In genomic region chr2:203740741-203741363, GRCh38 we compare ENCODE assay signal across 11 cellular contexts. TPM values are rescaled to one million over a fixed set of nuclear protein-coding genes. Genes with fewer than 3 reads are reported as not detected.
A peak's percentile ranks its signal among the peaks of the same experiment; 100 is the strongest.
DNase-seq lines count a peak whose midpoint lies in the region; ATAC-seq and TF ChIP-seq lines count a peak whose summit lies in the region.
"Had no signal": no experiment of that assay in that cellular context is flagged by ENCODE, and none has a peak within 500 bp of the region (broad histone marks: within the 10 kb centered on the region; RNA-seq: fewer than 3 reads in every experiment).

No MANE protein-coding gene starts in this region.

- H3K4me1 ChIP-seq in CD4-positive, alpha-beta memory T cell (ENCODE audit: insufficient read depth, low read length) = peaks cover 94% of the 10 kb centered on the region
- H3K4me1 ChIP-seq in KMS-11 (ENCODE audit: low read depth, poor library complexity, severe bottlenecking) (peaks cover 60% of the 10 kb centered on the region), mesendoderm (ENCODE audit: control insufficient read depth, low read depth, low read length) (no peaks in the 10 kb centered on the region), ovary (ENCODE audit: insufficient read depth) (no peaks in the 10 kb centered on the region), endodermal cell (ENCODE audit: control insufficient read depth, insufficient read depth, low read length) (no peaks in the 10 kb centered on the region)

- peak overlapping the region; percentile 81 to 99 (median 95) for H3K27ac Mint-ChIP-seq in CD4-positive, alpha-beta memory T cell
- H3K27ac Mint-ChIP-seq in activated naive CD4-positive, alpha-beta T cell treated with anti-CD3 and anti-CD28 coated beads for 36 hours = peak overlapping the region; percentile 97
- H3K27ac Mint-ChIP-seq in endodermal cell = no peak overlapping the region

- ATAC-seq in HG03108 (IDR thresholded peaks at IDR 0.05; ENCODE audit: unreplicated experiment) = no peak

- DNase-seq in CD4-positive, alpha-beta memory T cell = peak; percentile 78 to 88 (median 86)
- DNase-seq in activated naive CD4-positive, alpha-beta T cell treated with anti-CD3 and anti-CD28 coated beads for 36 hours = peak; percentile 69
- DNase-seq in mesendoderm = peak; percentile 17
- no peak for DNase-seq in ovary
- DNase-seq in endodermal cell = no peak
- no peak for DNase-seq in NCI-H446 treated with DMSO at 0.1 percent for 48 hours (lab: John Stamatoyannopoulos, UW)
- DNase-seq: NCI-H1092 had no signal

- H3K9me3 ChIP-seq in CD4-positive, alpha-beta memory T cell (ENCODE audit: control insufficient read depth in 1 of 2, low read length in 2 of 2) = no peaks in the 10 kb centered on the region
- no peaks in the 10 kb centered on the region for H3K9me3 ChIP-seq in ovary
- no peaks in the 10 kb centered on the region for H3K9me3 ChIP-seq in endodermal cell (ENCODE audit: control insufficient read depth, low read length)

- no peaks in the 10 kb centered on the region for H4K20me1 ChIP-seq in KMS-11 (ENCODE audit: insufficient read depth)

- no peak overlapping the region for H3K4ac ChIP-seq in mesendoderm (ENCODE audit: low read depth, low read length)

- TF ChIP-seq CTCF in KMS-11 (conservative IDR thresholded peaks at IDR 0.05; ENCODE audit: low read depth, low read length) (no peak), ovary (IDR thresholded peaks at IDR 0.05) (no peak), endodermal cell (conservative IDR thresholded peaks at IDR 0.05) (no peak)

- no peak for TF ChIP-seq POLR2A in ovary (IDR thresholded peaks at IDR 0.05)

- POLR2A ChIA-PET in CD4-positive, alpha-beta memory T cell (lab: Charles Lee; ENCODE audit: partially characterized antibody) = interaction anchor here (0.7 to 11.6 kb wide), 28 partner anchors 9 to 256 kb away, joined by 3 to 794 read pairs (median 4); partner anchors contain the start of genes CD28, CTLA4 and RAPH1

- H3K79me2 ChIP-seq in KMS-11 (ENCODE audit: insufficient read depth, low read depth) = no peaks in the 10 kb centered on the region
- no peaks in the 10 kb centered on the region for H3K79me2 ChIP-seq in mesendoderm (ENCODE audit: control insufficient read depth, insufficient read depth, low read length)

- peak overlapping the region; percentile 24; the same call in 1 of the 2 replicates for H3K9ac ChIP-seq in KMS-11
- H3K9ac ChIP-seq in mesendoderm (ENCODE audit: low read length) = no peak overlapping the region
- H3K9ac ChIP-seq in endodermal cell (ENCODE audit: extremely low read depth, low read length, poor library complexity, severe bottlenecking) = no peak overlapping the region

- peaks cover 0 to 4% (median 1%) of the 10 kb centered on the region in 8 donors for H3K9me3 Mint-ChIP-seq in CD4-positive, alpha-beta memory T cell
- peaks cover 8% of the 10 kb centered on the region for H3K9me3 Mint-ChIP-seq in activated naive CD4-positive, alpha-beta T cell treated with anti-CD3 and anti-CD28 coated beads for 36 hours
- no peaks in the 10 kb centered on the region for H3K9me3 Mint-ChIP-seq in endodermal cell

- no peak overlapping the region for H3K18ac ChIP-seq in mesendoderm (ENCODE audit: low read length)

- H2BK120ac ChIP-seq in mesendoderm (ENCODE audit: low read depth, low read length) = no peak overlapping the region

- H3K79me1 ChIP-seq in mesendoderm (ENCODE audit: low read length) = no peaks in the 10 kb centered on the region

- peaks cover 25% of the 10 kb centered on the region for H3K36me3 ChIP-seq in CD4-positive, alpha-beta memory T cell (ENCODE audit: insufficient read depth, low read length)
- no peaks in the 10 kb centered on the region for H3K36me3 ChIP-seq in KMS-11 (ENCODE audit: insufficient read depth)
- H3K36me3 ChIP-seq in mesendoderm (ENCODE audit: control insufficient read depth, insufficient read depth, low read length) = no peaks in the 10 kb centered on the region
- H3K36me3 ChIP-seq in ovary = no peaks in the 10 kb centered on the region
- no peaks in the 10 kb centered on the region for H3K36me3 ChIP-seq in endodermal cell (ENCODE audit: control insufficient read depth, insufficient read depth, low read length)

- peaks cover 42 to 57% of the 10 kb centered on the region in 2 donors for H3K36me3 Mint-ChIP-seq in CD4-positive, alpha-beta memory T cell
- H3K36me3 Mint-ChIP-seq in activated naive CD4-positive, alpha-beta T cell treated with anti-CD3 and anti-CD28 coated beads for 36 hours (ENCODE audit: low read depth) = peaks cover 45% of the 10 kb centered on the region
- no peaks in the 10 kb centered on the region for H3K36me3 Mint-ChIP-seq in endodermal cell (ENCODE audit: low read depth)

- no peak overlapping the region for H2BK5ac ChIP-seq in mesendoderm (ENCODE audit: low read length)

- H3K4me3 Mint-ChIP-seq in CD4-positive, alpha-beta memory T cell = peak overlapping the region; percentile 17 to 86 (median 70)
- H3K4me3 Mint-ChIP-seq in activated naive CD4-positive, alpha-beta T cell treated with anti-CD3 and anti-CD28 coated beads for 36 hours = peak overlapping the region; percentile 54
- no peak overlapping the region for H3K4me3 Mint-ChIP-seq in endodermal cell

- no peaks in the 10 kb centered on the region for H3K27me3 ChIP-seq in CD4-positive, alpha-beta memory T cell (ENCODE audit: insufficient read depth, low read length)
- H3K27me3 ChIP-seq in KMS-11 (ENCODE audit: insufficient read depth, low read depth) (no peaks in the 10 kb centered on the region), mesendoderm (ENCODE audit: insufficient read depth, low read length, poor library complexity) (no peaks in the 10 kb centered on the region), ovary (no peaks in the 10 kb centered on the region), endodermal cell (ENCODE audit: control insufficient read depth, insufficient read depth, low read length, poor library complexity, severe bottlenecking) (no peaks in the 10 kb centered on the region)

- no peak for TF ChIP-seq EP300 in ovary (IDR thresholded peaks at IDR 0.05)

- no peak overlapping the region for H4K5ac ChIP-seq in mesendoderm (ENCODE audit: low read length)

- peak overlapping the region; percentile 27 for H2AFZ ChIP-seq in KMS-11 (ENCODE audit: low read depth)

- intact Hi-C loops in CD4-positive, alpha-beta memory T cell (cut with micrococcal nuclease) = loop anchor here (1.0 to 10.0 kb wide), 7 partner anchors 11 to 1106 kb away; partner anchors contain the start of genes CD28, FAM117B and RAPH1
- intact Hi-C loops in activated naive CD4-positive, alpha-beta T cell treated with anti-CD3 and anti-CD28 coated beads for 36 hours (cut with micrococcal nuclease) = loop anchor here (1.0 to 2.0 kb wide), 7 partner anchors 8 to 150 kb away; no protein-coding TSS in a partner anchor
- intact Hi-C loops in ovary (cut with DNase I) = no loop called here

- peak overlapping the region in 1 of 2 donors; percentile 28 for H3K4me3 ChIP-seq in CD4-positive, alpha-beta memory T cell (ENCODE audit: low read length in 2 of 2)
- no peak overlapping the region for H3K4me3 ChIP-seq in KMS-11 (IDR thresholded peaks at IDR 0.05; ENCODE audit: insufficient read depth, low read depth, low read length)
- no peak overlapping the region for H3K4me3 ChIP-seq in mesendoderm (ENCODE audit: low read length)
- H3K4me3 ChIP-seq in ovary = no peak overlapping the region
- H3K4me3 ChIP-seq in endodermal cell (ENCODE audit: low read length) = no peak overlapping the region
- H3K4me3 ChIP-seq: SK-N-MC had no signal

- WGBS in mesendoderm (ENCODE audit: extremely low coverage, insufficient coverage, low lambda C conversion rate) = no CpG with 5 or more reads among the region's 5 CpGs
- WGBS in ovary, 3 donors = 61 to 73% (median 71%) methylated on average over 5 of the region's 5 CpGs
- WGBS in endodermal cell (ENCODE audit: insufficient coverage in 1 of 2, insufficient read length in 1 of 2), 2 experiments = 69 to 77% methylated on average over 4 to 5 of the region's 5 CpGs

- H3K27ac ChIP-seq in CD4-positive, alpha-beta memory T cell (ENCODE audit: low read depth, low read length) = peak overlapping the region; percentile 66
- peak overlapping the region; percentile 77 for H3K27ac ChIP-seq in KMS-11
- H3K27ac ChIP-seq in mesendoderm (ENCODE audit: low read depth, low read length) = no peak overlapping the region
- H3K27ac ChIP-seq in ovary = no peak overlapping the region
- H3K27ac ChIP-seq in endodermal cell (ENCODE audit: low read depth, low read length) = no peak overlapping the region
- H3K27ac ChIP-seq: SK-N-MC had no signal

- peak overlapping the region; percentile 57 for H3K4me2 ChIP-seq in KMS-11
- no peak overlapping the region for H3K4me2 ChIP-seq in mesendoderm (ENCODE audit: low read length)

- H3K23ac ChIP-seq in mesendoderm (ENCODE audit: low read length) = no peak overlapping the region

- no peak overlapping the region for H4K8ac ChIP-seq in mesendoderm (ENCODE audit: low read depth, low read length)

- CTCF ChIA-PET in CD4-positive, alpha-beta memory T cell (lab: Charles Lee; ENCODE audit: partially characterized antibody) = interaction anchor here (0.8 to 3.5 kb wide), 23 partner anchors 9 to 256 kb away, joined by 3 to 34 read pairs (median 6); partner anchors contain the start of gene CD28
- CTCF ChIA-PET in activated naive CD4-positive, alpha-beta T cell treated with anti-CD3 and anti-CD28 coated beads for 36 hours (lab: Charles Lee) = interaction anchor here (0.8 to 3.2 kb wide), 15 partner anchors 8 to 256 kb away, joined by 3 to 27 read pairs (median 7); partner anchors contain the start of gene CD28

- H3K4me1 Mint-ChIP-seq in CD4-positive, alpha-beta memory T cell = peaks cover 65 to 89% (median 79%) of the 10 kb centered on the region in 4 donors
- H3K4me1 Mint-ChIP-seq in activated naive CD4-positive, alpha-beta T cell treated with anti-CD3 and anti-CD28 coated beads for 36 hours (ENCODE audit: low read depth) = peaks cover 88% of the 10 kb centered on the region
- H3K4me1 Mint-ChIP-seq in endodermal cell = no peaks in the 10 kb centered on the region

- no peak overlapping the region for H2AK5ac ChIP-seq in mesendoderm (ENCODE audit: low read length)

- no peaks in the 10 kb centered on the region for H3K27me3 Mint-ChIP-seq in CD4-positive, alpha-beta memory T cell
- no peaks in the 10 kb centered on the region for H3K27me3 Mint-ChIP-seq in activated naive CD4-positive, alpha-beta T cell treated with anti-CD3 and anti-CD28 coated beads for 36 hours (ENCODE audit: low read depth)
- H3K27me3 Mint-ChIP-seq in endodermal cell (ENCODE audit: insufficient read depth) = no peaks in the 10 kb centered on the region

- no peak overlapping the region for H3K56ac ChIP-seq in mesendoderm (ENCODE audit: low read length)

- no peak overlapping the region for H2BK15ac ChIP-seq in mesendoderm (replicated peaks; ENCODE audit: low read depth)

RNA-seq across cellular contexts. Expression of gene CD28, which starts 34.4 kb away (rescaled TPM):
- total RNA-seq in CD4-positive, alpha-beta memory T cell = 100 to 1,000 TPM; 203 to 222 TPM
- 100 to 1,000 TPM in 1 of 2 donors, 10 to 100 TPM in 1; 80.0 to 132 TPM for polyA plus RNA-seq in CD4-positive, alpha-beta memory T cell
- total RNA-seq in activated naive CD4-positive, alpha-beta T cell treated with anti-CD3 and anti-CD28 coated beads for 36 hours = 100 to 1,000 TPM; 165 to 167 TPM
- not detected for polyA plus RNA-seq in mesendoderm (2013, experiment 1 of 2)
- polyA plus RNA-seq in mesendoderm (2013, experiment 2 of 2) = not detected
- 1 to 10 TPM in 5 of 7 donors, under 1 TPM in 2; 0.46 to 2.9 (median 1.2) TPM for total RNA-seq in ovary
- 1 to 10 TPM in 1 of 2 donors, under 1 TPM in 1; 0.18 to 4.3 TPM for polyA plus RNA-seq in ovary
- not detected for total RNA-seq in endodermal cell
- not detected for polyA plus RNA-seq in endodermal cell (2013, experiment 1 of 2)
- polyA plus RNA-seq in endodermal cell (2013, experiment 2 of 2) = not detected
- polyA plus RNA-seq: neural cell had no signal

Comparison
In these comparisons a context has a peak if more than half of its experiments do, and no peak if none do; other contexts are left out.
1. DNase-seq: peak in CD4-positive, alpha-beta memory T cell (5 of 5), activated naive CD4-positive, alpha-beta T cell treated with anti-CD3 and anti-CD28 coated beads for 36 hours (single experiment) and mesendoderm (single experiment); none in ovary (0 of 5), endodermal cell (single experiment) and NCI-H446 treated with DMSO at 0.1 percent for 48 hours (single experiment).
2. H3K27ac ChIP-seq: peak in CD4-positive, alpha-beta memory T cell (single experiment) and KMS-11 (single experiment); none in mesendoderm (single experiment), ovary (0 of 2) and endodermal cell (single experiment).
3. RNA of gene CD28, which starts 34.4 kb away (total RNA-seq): 203 to 222 TPM in CD4-positive, alpha-beta memory T cell and 165 to 167 TPM in activated naive CD4-positive, alpha-beta T cell treated with anti-CD3 and anti-CD28 coated beads for 36 hours; 0.46 to 2.9 TPM in ovary and not detected in endodermal cell; every median in the first group is over 10 times any median in the second.
4. intact Hi-C loops: an anchor here in CD4-positive, alpha-beta memory T cell (1.0 to 10.0 kb wide) and activated naive CD4-positive, alpha-beta T cell treated with anti-CD3 and anti-CD28 coated beads for 36 hours (1.0 to 2.0 kb wide); none called in ovary.